ENCODE assay signal across 31 cellular contexts in genomic region chr16:54458923-54459322, GRCh38.
"Had no signal": no experiment of that assay in that cellular context is flagged by ENCODE, and none has a peak within 500 bp of the region (broad histone marks: within the 10 kb centered on the region; RNA-seq: fewer than 3 reads in every experiment).

No MANE protein-coding gene starts in this region.

- H3K9me3 ChIP-seq: adrenal gland, body of pancreas had no signal

- H3K36me3 ChIP-seq: adrenal gland, brain microvascular endothelial cell, breast epithelium had no signal

- H3K4me3 ChIP-seq: adrenal gland, body of pancreas, breast epithelium had no signal

- H3K27ac ChIP-seq: adrenal gland, body of pancreas, brain microvascular endothelial cell, breast epithelium, VCaP had no signal

- H3K4me1 ChIP-seq: adrenal gland, body of pancreas, breast epithelium had no signal

- DNase-seq: activated B cell treated with CpG ODN at 0.5 μM for 24 hours; activated CD4-positive, alpha-beta memory T cell treated with anti-CD3 and anti-CD28 coated beads for 36 hours; activated CD4-positive, alpha-beta T cell treated with anti-CD3 and anti-CD28 coated beads for 4 hours; activated CD4-positive, alpha-beta T cell treated with anti-CD3 and anti-CD28 coated beads, Interleukin-2, amount 10 ng/mL, durations not matched to agents 24 days and 14 days; activated CD4-positive, alpha-beta T cell treated with anti-CD3 and anti-CD28 coated beads, Interleukin-2, amount 50 U/mL, for 1 hour; activated CD4-positive, alpha-beta T cell treated with anti-CD3 and anti-CD28 coated beads, Interleukin-2, amount 50 U/mL, for 4 hours; activated CD4-positive, CD25-positive, alpha-beta regulatory T cell treated with anti-CD3 and anti-CD28 coated beads, Interleukin-2, amount 50 U/mL, for 72 hours; activated CD8-positive, alpha-beta memory T cell treated with anti-CD3 and anti-CD28 coated beads, Interleukin-2, amount 50 U/mL, for 4 hours; activated CD8-positive, alpha-beta T cell treated with anti-CD3 and anti-CD28 coated beads for 36 hours; activated effector memory CD4-positive, alpha-beta T cell treated with anti-CD3 and anti-CD28 coated beads, Interleukin-2, amount 50 U/mL, for 16 hours; activated gamma-delta T cell treated with Interleukin-2 at 50 U/mL for 16 hours; activated naive CD4-positive, alpha-beta T cell; activated naive CD4-positive, alpha-beta T cell treated with anti-CD3 and anti-CD28 coated beads for 36 hours; activated naive CD4-positive, alpha-beta T cell treated with anti-CD3 and anti-CD28 coated beads, Interleukin-2, amount 50 U/mL, for 16 hours; activated naive CD8-positive, alpha-beta T cell treated with anti-CD3 and anti-CD28 coated beads for 36 hours; activated T-cell treated with anti-CD3 and anti-CD28 coated beads for 4 hours; activated T-cell treated with anti-CD3 and anti-CD28 coated beads, Interleukin-2, amount 50 U/mL, for 1 hour; activated T-cell treated with anti-CD3 and anti-CD28 coated beads, Interleukin-2, amount 50 U/mL, for 4 hours; activated T-cell treated with anti-CD3 and anti-CD28 coated beads, Interleukin-2, amount 50 U/mL, for 72 hours; adrenal gland; amniotic stem cell; aorta; body of pancreas; brain microvascular endothelial cell; central memory CD4-positive, alpha-beta T cell; T-helper 2 cell; T-helper 9 cell had no signal

- H3K27me3 ChIP-seq: adrenal gland, body of pancreas, brain microvascular endothelial cell, breast epithelium had no signal

- ATAC-seq: activated CD8-positive, alpha-beta T cell treated with anti-CD3 and anti-CD28 coated beads for 36 hours; activated naive CD4-positive, alpha-beta T cell treated with anti-CD3 and anti-CD28 coated beads, Interleukin-2, amount 50 U/mL, for 72 hours; activated T-cell treated with anti-CD3 and anti-CD28 coated beads, Interleukin-2, amount 50 U/mL, for 4 hours; activated T-cell treated with anti-CD3 and anti-CD28 coated beads, Interleukin-2, amount 50 U/mL, for 72 hours; activated T-helper 17 cell treated with anti-CD3 and anti-CD28 coated beads, Interleukin-2, amount 50 U/mL, for 72 hours; body of pancreas had no signal
